9 cellular contexts compared by ENCODE assay signal in genomic region chr5:175059687-175060194, GRCh38.
DNase-seq lines count a peak whose midpoint lies in the region; ATAC-seq, FAIRE-seq and TF ChIP-seq lines count a peak whose summit lies in the region.
"Had no signal": no experiment of that assay in that cellular context is flagged by ENCODE, and none has a peak within 500 bp of the region (broad histone marks: within the 10 kb centered on the region; RNA-seq: fewer than 3 reads in every experiment).

No MANE protein-coding gene starts in this region.

- no peaks in the 10 kb centered on the region for H3K27me3 ChIP-seq in CD4-positive, alpha-beta memory T cell (ENCODE audit: insufficient read depth, low read length)
- no peaks in the 10 kb centered on the region for H3K27me3 ChIP-seq in MM.1S (replicated peaks; ENCODE audit: insufficient read depth, low read length)
- no peaks in the 10 kb centered on the region for H3K27me3 ChIP-seq in astrocyte (ENCODE audit: insufficient read depth, low read length)
- H3K27me3 ChIP-seq in left lung = peaks cover 0 to 9% of the 10 kb centered on the region in 2 donors
- no peaks in the 10 kb centered on the region for H3K27me3 ChIP-seq in thoracic aorta (replicated peaks; ENCODE audit: insufficient read depth)

- peak in 2 of 5 donors; percentile 2 to 3 for DNase-seq in CD4-positive, alpha-beta memory T cell
- DNase-seq in MM.1S (peak; percentile 27), astrocyte (ENCODE audit: low read depth) (peak; percentile 58), left lung (peak; percentile 40 to 66), thoracic aorta (ENCODE audit: low spot score) (peak; percentile 8), GDM1 (lab: John Stamatoyannopoulos, UW) (no peak)

- no peaks in the 10 kb centered on the region for H3K9me3 ChIP-seq in CD4-positive, alpha-beta memory T cell (ENCODE audit: control insufficient read depth in 1 of 2, low read length in 2 of 2)
- H3K9me3 ChIP-seq in MM.1S (replicated peaks; ENCODE audit: insufficient read depth, low read length) = no peaks in the 10 kb centered on the region
- H3K9me3 ChIP-seq in astrocyte (ENCODE audit: insufficient read depth, low read depth, low read length) = no peaks in the 10 kb centered on the region
- no peaks in the 10 kb centered on the region for H3K9me3 ChIP-seq in left lung
- H3K9me3 ChIP-seq in thoracic aorta = no peaks in the 10 kb centered on the region

- peak overlapping the region; percentile 72 to 95 (median 86) for H3K4me3 Mint-ChIP-seq in CD4-positive, alpha-beta memory T cell
- H3K4me3 Mint-ChIP-seq in astrocyte (ENCODE audit: unreplicated experiment) = peak overlapping the region; percentile 43

- peak; percentile 31 for TF ChIP-seq CTCF in MM.1S (IDR thresholded peaks at IDR 0.05; ENCODE audit: low read length)
- peak; percentile 20 for TF ChIP-seq CTCF in astrocyte (IDR thresholded peaks at IDR 0.05; ENCODE audit: insufficient read depth, low read depth, low read length)
- no peak for TF ChIP-seq CTCF in left lung (IDR thresholded peaks at IDR 0.05)
- TF ChIP-seq CTCF in thoracic aorta (IDR thresholded peaks at IDR 0.05) = no peak

- peaks cover 0 to 1% of the 10 kb centered on the region in 2 donors for H3K27me3 Mint-ChIP-seq in CD4-positive, alpha-beta memory T cell
- peaks cover 20% of the 10 kb centered on the region for H3K27me3 Mint-ChIP-seq in astrocyte (ENCODE audit: low read depth, unreplicated experiment)

- no peaks in the 10 kb centered on the region for H3K36me3 Mint-ChIP-seq in CD4-positive, alpha-beta memory T cell
- H3K36me3 Mint-ChIP-seq in astrocyte (ENCODE audit: low read depth, unreplicated experiment) = no peaks in the 10 kb centered on the region

- peak overlapping the region in 1 of 2 donors; percentile 29 for H3K4me3 ChIP-seq in CD4-positive, alpha-beta memory T cell (ENCODE audit: low read length in 2 of 2)
- H3K4me3 ChIP-seq in MM.1S (ENCODE audit: low read length) (peak overlapping the region; percentile 52), astrocyte (ENCODE audit: insufficient read depth, low read depth, low read length) (no peak overlapping the region), left lung (no peak overlapping the region), thoracic aorta (peak overlapping the region; percentile 65)

- peak overlapping the region in 6 of 7 donors; percentile 24 to 84 (median 56) for H3K27ac Mint-ChIP-seq in CD4-positive, alpha-beta memory T cell
- H3K27ac Mint-ChIP-seq in astrocyte (ENCODE audit: unreplicated experiment) = peak overlapping the region; percentile 42

- H3K4me2 ChIP-seq in MM.1S (ENCODE audit: low read depth, low read length) (peak overlapping the region; percentile 75), astrocyte (ENCODE audit: low read length) (peak overlapping the region; percentile 82)

- POLR2A ChIA-PET in CD4-positive, alpha-beta memory T cell (lab: Charles Lee; ENCODE audit: partially characterized antibody) = no interaction called here

- H3K9me2 ChIP-seq in MM.1S (replicated peaks; ENCODE audit: insufficient read depth, low read length) = no peaks in the 10 kb centered on the region

- no peaks in the 10 kb centered on the region for H3K36me3 ChIP-seq in CD4-positive, alpha-beta memory T cell (ENCODE audit: insufficient read depth, low read length)
- H3K36me3 ChIP-seq in MM.1S (replicated peaks; ENCODE audit: insufficient read depth, low read length) = no peaks in the 10 kb centered on the region
- no peaks in the 10 kb centered on the region for H3K36me3 ChIP-seq in astrocyte (ENCODE audit: insufficient read depth, low read length)
- H3K36me3 ChIP-seq in left lung = no peaks in the 10 kb centered on the region
- no peaks in the 10 kb centered on the region for H3K36me3 ChIP-seq in thoracic aorta

- H3K79me2 ChIP-seq in MM.1S (ENCODE audit: low read length) (no peaks in the 10 kb centered on the region), astrocyte (ENCODE audit: insufficient read depth, low read length) (no peaks in the 10 kb centered on the region)

- intact Hi-C loops in CD4-positive, alpha-beta memory T cell (cut with micrococcal nuclease) = no loop called here
- intact Hi-C loops in left lung (cut with DNase I) = no loop called here

- H4K20me1 ChIP-seq in MM.1S (ENCODE audit: insufficient read depth, low read length) (no peaks in the 10 kb centered on the region), astrocyte (ENCODE audit: insufficient read depth, low read length) (no peaks in the 10 kb centered on the region)

- peaks cover 4 to 19% (median 13%) of the 10 kb centered on the region in 4 donors for H3K4me1 Mint-ChIP-seq in CD4-positive, alpha-beta memory T cell
- H3K4me1 Mint-ChIP-seq in astrocyte (ENCODE audit: low read depth, unreplicated experiment) = peaks cover 5% of the 10 kb centered on the region

- H3K9ac ChIP-seq in MM.1S (ENCODE audit: low read length) = no peak overlapping the region
- H3K9ac ChIP-seq in astrocyte (ENCODE audit: low read length) = peak overlapping the region; percentile 55

- H3K27ac ChIP-seq in CD4-positive, alpha-beta memory T cell (ENCODE audit: low read depth, low read length) = no peak overlapping the region
- H3K27ac ChIP-seq in MM.1S (ENCODE audit: low read length) (no peak overlapping the region), astrocyte (ENCODE audit: low read depth, low read length) (no peak overlapping the region), left lung (no peak overlapping the region), thoracic aorta (peak overlapping the region; percentile 26 to 64)

- H3K9me3 Mint-ChIP-seq in CD4-positive, alpha-beta memory T cell = peaks cover 0 to 2% (median 0%) of the 10 kb centered on the region in 8 donors
- no peaks in the 10 kb centered on the region for H3K9me3 Mint-ChIP-seq in astrocyte (ENCODE audit: unreplicated experiment)

- ATAC-seq in left lung = peak; percentile 58
- ATAC-seq in thoracic aorta (ENCODE audit: insufficient number of reproducible peaks, low FRiP score, low read depth) = peak; percentile 68
- no peak for ATAC-seq in GM18873 (IDR thresholded peaks at IDR 0.05; ENCODE audit: low FRiP score, unreplicated experiment)
- no peak for ATAC-seq in HG02938 (IDR thresholded peaks at IDR 0.05; ENCODE audit: unreplicated experiment)

- CTCF ChIA-PET in CD4-positive, alpha-beta memory T cell (lab: Charles Lee; ENCODE audit: partially characterized antibody) = no interaction called here

- FAIRE-seq in astrocyte (lab: Jason Lieb, UNC) = no peak
- FAIRE-seq: endothelial cell of umbilical vein had no signal

- H3K4me1 ChIP-seq in CD4-positive, alpha-beta memory T cell (ENCODE audit: insufficient read depth, low read length) = no peaks in the 10 kb centered on the region
- H3K4me1 ChIP-seq in MM.1S (ENCODE audit: low read length) (no peaks in the 10 kb centered on the region), astrocyte (ENCODE audit: insufficient read depth, low read length) (peaks cover 7% of the 10 kb centered on the region), left lung (no peaks in the 10 kb centered on the region), thoracic aorta (ENCODE audit: control insufficient read depth in 1 of 2, low read depth in 2 of 2) (peaks cover 2 to 17% of the 10 kb centered on the region in 2 donors)

- H2AFZ ChIP-seq in MM.1S (ENCODE audit: low read length) = peak overlapping the region; percentile 61
- H2AFZ ChIP-seq in astrocyte (ENCODE audit: low read depth, low read length) = peak overlapping the region; percentile 59

- no peaks in the 10 kb centered on the region for H3F3A ChIP-seq in MM.1S (ENCODE audit: insufficient read depth, low read length)

Comparison
In these comparisons a context has a peak if more than half of its experiments do, and no peak if none do; other contexts are left out.
1. H3K27ac ChIP-seq: peak in thoracic aorta (2 of 2); none in CD4-positive, alpha-beta memory T cell (single experiment), MM.1S (single experiment), astrocyte (single experiment) and left lung (0 of 2).
2. H3K4me3 ChIP-seq: peak in MM.1S (single experiment) and thoracic aorta (single experiment); none in astrocyte (single experiment) and left lung (0 of 2).
3. CTCF ChIP-seq: peak in MM.1S (single experiment) and astrocyte (single experiment); none in left lung (0 of 2) and thoracic aorta (single experiment).
4. ATAC-seq: peak in left lung (single experiment) and thoracic aorta (single experiment); none in GM18873 (single experiment) and HG02938 (single experiment).